In genomic region chr22:37850801-37851200, GRCh38 we compare ENCODE assay signal across 12 cellular contexts. TPM values are rescaled to one million over a fixed set of nuclear protein-coding genes. Genes with fewer than 3 reads are reported as not detected.
A peak's percentile ranks its signal among the peaks of the same experiment; 100 is the strongest.
DNase-seq lines count a peak whose midpoint lies in the region; ATAC-seq and TF ChIP-seq lines count a peak whose summit lies in the region.
"Had no signal": no experiment of that assay in that cellular context is flagged by ENCODE, and none has a peak within 500 bp of the region (broad histone marks: within the 10 kb centered on the region; RNA-seq: fewer than 3 reads in every experiment).

No MANE protein-coding gene starts in this region.

- peaks cover 42% of the 10 kb centered on the region for H3K36me3 Mint-ChIP-seq in activated T-cell treated with anti-CD3 and anti-CD28 coated beads, Interleukin-2, amount 50 U/mL, for 4 hours (ENCODE audit: insufficient read depth)
- peaks cover 69% of the 10 kb centered on the region for H3K36me3 Mint-ChIP-seq in stimulated activated effector memory CD8-positive, alpha-beta T cell treated with anti-CD3 and anti-CD28 coated beads, Interleukin-12 subunit alpha, Interleukin-12 subunit beta, amount 100 ng/mL, for 72 hours

- no peaks in the 10 kb centered on the region for H3K9me2 ChIP-seq in PC-3 (replicated peaks; ENCODE audit: low read length)

- intact Hi-C loops in PC-3 (cut with micrococcal nuclease) (no loop called here), thyroid gland (cut with DNase I) (no loop called here)

- no peak overlapping the region for H3K9ac ChIP-seq in PC-3 (ENCODE audit: low read length)

- peaks cover 36% of the 10 kb centered on the region for H3K36me3 ChIP-seq in PC-3 (ENCODE audit: low read depth, low read length)
- peaks cover 33% of the 10 kb centered on the region for H3K36me3 ChIP-seq in effector memory CD4-positive, alpha-beta T cell (ENCODE audit: control insufficient read depth, insufficient read depth, low read length)
- H3K36me3 ChIP-seq in thyroid gland = peaks cover 22 to 24% of the 10 kb centered on the region in 2 donors
- H3K36me3 ChIP-seq: ovary had no signal

- no TSS peak for BruUV-seq in PC-3 (replicated peaks; lab: Mats Ljungman, UMichigan)

- H3F3A ChIP-seq in PC-3 (ENCODE audit: low read length, unreplicated experiment) = peaks cover 3% of the 10 kb centered on the region

- H3K79me2 ChIP-seq in PC-3 (ENCODE audit: low read length) = peaks cover 76% of the 10 kb centered on the region

- H3K27me3 Mint-ChIP-seq in activated T-cell treated with anti-CD3 and anti-CD28 coated beads, Interleukin-2, amount 50 U/mL, for 4 hours (ENCODE audit: low read depth) = no peaks in the 10 kb centered on the region

- H2AFZ ChIP-seq in PC-3 (ENCODE audit: low read length) = no peak overlapping the region

- ATAC-seq in activated T-cell treated with anti-CD3 and anti-CD28 coated beads, Interleukin-2, amount 50 U/mL, for 4 hours = no peak
- ATAC-seq in PC-3 = no peak
- no peak for ATAC-seq in stimulated activated effector memory CD8-positive, alpha-beta T cell treated with anti-CD3 and anti-CD28 coated beads, Interleukin-12 subunit alpha, Interleukin-12 subunit beta, amount 100 ng/mL, for 72 hours
- ATAC-seq: left cardiac atrium had no signal

- H3K27me3 ChIP-seq in PC-3 (ENCODE audit: low read length) (no peaks in the 10 kb centered on the region), thyroid gland (no peaks in the 10 kb centered on the region)
- H3K27me3 ChIP-seq in effector memory CD4-positive, alpha-beta T cell (replicated peaks; ENCODE audit: control insufficient read depth, insufficient read depth, low read length, poor library complexity, severe bottlenecking) = no peaks in the 10 kb centered on the region
- H3K27me3 ChIP-seq: ovary had no signal

- H3K4me3 Mint-ChIP-seq in activated T-cell treated with anti-CD3 and anti-CD28 coated beads, Interleukin-2, amount 50 U/mL, for 4 hours = peak overlapping the region; percentile 94
- H3K4me3 Mint-ChIP-seq in stimulated activated effector memory CD8-positive, alpha-beta T cell treated with anti-CD3 and anti-CD28 coated beads, Interleukin-12 subunit alpha, Interleukin-12 subunit beta, amount 100 ng/mL, for 72 hours = peak overlapping the region; percentile 98

- H3K27ac ChIP-seq in PC-3 (ENCODE audit: low read length) (no peak overlapping the region), thyroid gland (no peak overlapping the region)
- H3K27ac ChIP-seq in effector memory CD4-positive, alpha-beta T cell (ENCODE audit: insufficient read depth, low read length, poor library complexity, severe bottlenecking) = no peak overlapping the region
- H3K27ac ChIP-seq: ovary had no signal

- CTCF ChIA-PET in PC-3 (lab: Charles Lee) = no interaction called here

- peak overlapping the region; percentile 97 for H3K4me3 ChIP-seq in PC-3 (ENCODE audit: low read length)
- peak overlapping the region; percentile 4 for H3K4me3 ChIP-seq in effector memory CD4-positive, alpha-beta T cell (ENCODE audit: insufficient read depth, low read depth, low read length, poor library complexity, severe bottlenecking)
- H3K4me3 ChIP-seq in thyroid gland (replicated peaks in 1 of 3) = no peak overlapping the region

- POLR2A ChIA-PET in PC-3 (lab: Charles Lee; ENCODE audit: unreplicated experiment) = no interaction called here

- peak overlapping the region; percentile 100 for H3K4me2 ChIP-seq in PC-3 (ENCODE audit: low read length)

- no peaks in the 10 kb centered on the region for H3K9me3 Mint-ChIP-seq in activated T-cell treated with anti-CD3 and anti-CD28 coated beads, Interleukin-2, amount 50 U/mL, for 4 hours
- H3K9me3 Mint-ChIP-seq in stimulated activated effector memory CD8-positive, alpha-beta T cell treated with anti-CD3 and anti-CD28 coated beads, Interleukin-12 subunit alpha, Interleukin-12 subunit beta, amount 100 ng/mL, for 72 hours = no peaks in the 10 kb centered on the region

- TF ChIP-seq POLR2A in thyroid gland (IDR thresholded peaks at IDR 0.05) = no peak

- peak overlapping the region; percentile 23 for H3K27ac Mint-ChIP-seq in stimulated activated effector memory CD8-positive, alpha-beta T cell treated with anti-CD3 and anti-CD28 coated beads, Interleukin-12 subunit alpha, Interleukin-12 subunit beta, amount 100 ng/mL, for 72 hours

- peaks cover 5% of the 10 kb centered on the region; the same call in 1 of the 2 replicates for H4K20me1 ChIP-seq in PC-3 (ENCODE audit: low read length)

- DNase-seq in activated T-cell treated with anti-CD3 and anti-CD28 coated beads, Interleukin-2, amount 50 U/mL, for 4 hours = no peak
- DNase-seq in activated T-cell treated with anti-CD3 and anti-CD28 coated beads, Interleukin-2, amount 50 U/mL, for 48 hours = no peak
- DNase-seq in PC-3 = no peak
- no peak for DNase-seq in effector memory CD4-positive, alpha-beta T cell
- DNase-seq in stimulated activated effector memory CD8-positive, alpha-beta T cell treated with anti-CD3 and anti-CD28 coated beads, Interleukin-12 subunit alpha, Interleukin-12 subunit beta, amount 100 ng/mL, for 72 hours (ENCODE audit: low spot score in 2 of 2) = no peak
- DNase-seq in thyroid gland = no peak
- DNase-seq in RKO (ENCODE audit: low spot score) = no peak
- DNase-seq in NCI-H2171 treated with DMSO at 0.1 percent for 48 hours (lab: John Stamatoyannopoulos, UW) = no peak
- DNase-seq: left cardiac atrium; NCI-H146; ovary; stimulated activated CD4-positive, alpha-beta T cell treated with anti-CD3 and anti-CD28 coated beads, Interleukin-1b, Interleukin-23, amount 100 ng/mL, for 48 hours had no signal

- WGBS in thyroid gland, 2 donors = 85 to 91% methylated on average over 4 of the region's 4 CpGs

- 0 out of 2 replicates have a peak, but pooled peaks cover 9% of the 10 kb centered on the region for H3K4me1 ChIP-seq in PC-3 (ENCODE audit: insufficient read depth, low read length)
- H3K4me1 ChIP-seq in effector memory CD4-positive, alpha-beta T cell (ENCODE audit: control insufficient read depth, insufficient read depth, low read length, poor library complexity, severe bottlenecking) = peaks cover 5% of the 10 kb centered on the region
- peaks cover 23 to 27% of the 10 kb centered on the region in 2 donors for H3K4me1 ChIP-seq in thyroid gland

- TF ChIP-seq CTCF in PC-3 (conservative IDR thresholded peaks at IDR 0.05; ENCODE audit: low read depth, low read length) (no peak), thyroid gland (IDR thresholded peaks at IDR 0.05) (no peak)

- peaks cover 57% of the 10 kb centered on the region for H3K4me1 Mint-ChIP-seq in activated T-cell treated with anti-CD3 and anti-CD28 coated beads, Interleukin-2, amount 50 U/mL, for 4 hours (ENCODE audit: low read depth)
- H3K4me1 Mint-ChIP-seq in stimulated activated effector memory CD8-positive, alpha-beta T cell treated with anti-CD3 and anti-CD28 coated beads, Interleukin-12 subunit alpha, Interleukin-12 subunit beta, amount 100 ng/mL, for 72 hours = peaks cover 37% of the 10 kb centered on the region

- H3K9me3 ChIP-seq in PC-3 (ENCODE audit: low read length) (no peaks in the 10 kb centered on the region), thyroid gland (no peaks in the 10 kb centered on the region)
- H3K9me3 ChIP-seq in effector memory CD4-positive, alpha-beta T cell (ENCODE audit: control insufficient read depth, low read length) = no peaks in the 10 kb centered on the region
- H3K9me3 ChIP-seq: ovary had no signal

RNA-seq across cellular contexts. Expression of gene EIF3L, which starts 1.6 kb away (rescaled TPM):
- 100 to 1,000 TPM; 448 to 518 (median 461) TPM for total RNA-seq in activated T-cell treated with anti-CD3 and anti-CD28 coated beads, Interleukin-2, amount 50 U/mL, for 4 hours
- 164 and 218 TPM in 2 replicates for total RNA-seq in PC-3 (2014; rRNA removed)
- 100 to 1,000 TPM; 423 to 557 (median 455) TPM for total RNA-seq in thyroid gland

RNA-seq across cellular contexts. Expression of gene ANKRD54, which starts 6.7 kb away (rescaled TPM):
- 10 to 100 TPM; 28.0 to 30.4 (median 29.7) TPM for total RNA-seq in activated T-cell treated with anti-CD3 and anti-CD28 coated beads, Interleukin-2, amount 50 U/mL, for 4 hours
- 24.9 and 30.1 TPM in 2 replicates for total RNA-seq in PC-3 (2014; rRNA removed)
- total RNA-seq in thyroid gland = 10 to 100 TPM; 54.7 to 75.9 (median 61.5) TPM

RNA-seq across cellular contexts. Expression of gene GALR3, which starts 27.6 kb away (rescaled TPM):
- total RNA-seq in activated T-cell treated with anti-CD3 and anti-CD28 coated beads, Interleukin-2, amount 50 U/mL, for 4 hours = not detected
- total RNA-seq in PC-3 (2014; rRNA removed) = not detected in 2 replicates
- total RNA-seq in thyroid gland = not detected
- total RNA-seq: left cardiac atrium, ovary had no signal

RNA-seq across cellular contexts. Expression of gene GCAT, which starts 43.1 kb away (rescaled TPM):
- 10 to 100 TPM in 1 of 3 donors, 1 to 10 TPM in 2; 6.5 to 12.3 (median 8.6) TPM for total RNA-seq in activated T-cell treated with anti-CD3 and anti-CD28 coated beads, Interleukin-2, amount 50 U/mL, for 4 hours
- 26.0 and 33.3 TPM in 2 replicates for total RNA-seq in PC-3 (2014; rRNA removed)
- total RNA-seq in thyroid gland = 10 to 100 TPM; 30.4 to 59.1 (median 38.2) TPM

RNA-seq across cellular contexts. Expression of gene MICALL1, which starts 55.3 kb away (rescaled TPM):
- 10 to 100 TPM; 16.0 to 16.2 (median 16.0) TPM for total RNA-seq in activated T-cell treated with anti-CD3 and anti-CD28 coated beads, Interleukin-2, amount 50 U/mL, for 4 hours
- total RNA-seq in PC-3 (2014; rRNA removed) (20.1 and 29.9 TPM in 2 replicates), thyroid gland (10 to 100 TPM; 22.2 to 48.3 (median 30.8) TPM)

Comparison
In these comparisons a context has a peak if more than half of its experiments do, and no peak if none do; other contexts are left out.
1. H3K4me3 ChIP-seq: peak in PC-3 (single experiment) and effector memory CD4-positive, alpha-beta T cell (single experiment); none in thyroid gland (0 of 3).